9 cellular contexts compared by ENCODE assay signal in genomic region chr7:44921607-44922350, GRCh38. TPM values are rescaled to one million over a fixed set of nuclear protein-coding genes. Genes with fewer than 3 reads are reported as not detected.
DNase-seq lines count a peak whose midpoint lies in the region; ATAC-seq and TF ChIP-seq lines count a peak whose summit lies in the region.
"Had no signal": no experiment of that assay in that cellular context is flagged by ENCODE, and none has a peak within 500 bp of the region (broad histone marks: within the 10 kb centered on the region; RNA-seq: fewer than 3 reads in every experiment).

No MANE protein-coding gene starts in this region.

- H3K4me3 Mint-ChIP-seq in Caco-2 (ENCODE audit: unreplicated experiment) = no peak overlapping the region

- peaks cover 9% of the 10 kb centered on the region; the same call in 1 of the 2 replicates for H3K9me3 ChIP-seq in Caco-2

- peaks cover 3% of the 10 kb centered on the region for H3K27me3 Mint-ChIP-seq in Caco-2 (ENCODE audit: insufficient read depth, unreplicated experiment)

- no peaks in the 10 kb centered on the region for H3K27me3 ChIP-seq in Caco-2 (replicated peaks; ENCODE audit: control insufficient read depth, insufficient read depth, low read length)

- H3K4me3 ChIP-seq in Caco-2 (ENCODE audit: low read depth, low read length) (no peak overlapping the region), fibroblast of villous mesenchyme (ENCODE audit: low read depth, low read length) (no peak overlapping the region)
- H3K4me3 ChIP-seq: SK-N-MC had no signal

- H3K4me1 Mint-ChIP-seq in Caco-2 (ENCODE audit: low read depth, unreplicated experiment) = no peaks in the 10 kb centered on the region

- no peaks in the 10 kb centered on the region for H3K9me3 Mint-ChIP-seq in Caco-2 (ENCODE audit: unreplicated experiment)

- CTCF ChIA-PET in Caco-2 (lab: Charles Lee) = no interaction called here

- ATAC-seq in GM21529 (IDR thresholded peaks at IDR 0.05; ENCODE audit: unreplicated experiment) = peak; percentile 92

- POLR2A ChIA-PET in Caco-2 (lab: Charles Lee) = no interaction called here

- intact Hi-C loops in Caco-2 (cut with micrococcal nuclease; ENCODE audit: unreplicated experiment) = loop anchor here (1.0 kb wide), 1 partner anchor 64 kb away; no protein-coding TSS in a partner anchor

- no peaks in the 10 kb centered on the region for H3K4me1 ChIP-seq in Caco-2

- no peak overlapping the region for H3K27ac Mint-ChIP-seq in Caco-2 (ENCODE audit: unreplicated experiment)

- no peaks in the 10 kb centered on the region for H3K36me3 ChIP-seq in Caco-2 (ENCODE audit: control insufficient read depth, insufficient read depth, low read length)

- DNase-seq in Caco-2 (peak; percentile 65 to 76), LoVo (ENCODE audit: low spot score) (peak; percentile 74), SHP77 (lab: John Stamatoyannopoulos, UW) (peak; percentile 79 to 86), fibroblast of villous mesenchyme (ENCODE audit: low read depth) (peak; percentile 74), nucleus accumbens (lab: John Stamatoyannopoulos, UW) (peak in 53 of 56 donors; percentile 17 to 95 (median 72)), substantia nigra (lab: John Stamatoyannopoulos, UW) (peak in 48 of 49 donors; percentile 21 to 100 (median 82))
- DNase-seq in activated T-helper 9 cell treated with anti-CD3 and anti-CD28 coated beads, Interleukin-2, amount 50 U/mL, for 16 hours (ENCODE audit: low read depth) = peak; percentile 93

- TF ChIP-seq CTCF in Caco-2 (IDR thresholded peaks at IDR 0.05; ENCODE audit: insufficient read depth in 1 of 2, low read depth in 1 of 2, low read length in 1 of 2, severe bottlenecking in 1 of 2, unreplicated experiment in 1 of 2) (peak; percentile 49 to 71), fibroblast of villous mesenchyme (IDR thresholded peaks at IDR 0.05; ENCODE audit: insufficient read depth, low read depth, low read length) (peak; percentile 84)

- no peaks in the 10 kb centered on the region for H3K36me3 Mint-ChIP-seq in Caco-2 (ENCODE audit: insufficient read depth, unreplicated experiment)

- BruUV-seq in Caco-2 (replicated peaks; lab: Mats Ljungman, UMichigan) = no TSS peak

- H3K27ac ChIP-seq in substantia nigra (ENCODE audit: low read depth, low read length, poor library complexity, severe bottlenecking) = no peak overlapping the region
- H3K27ac ChIP-seq: SK-N-MC had no signal

RNA-seq across cellular contexts. Expression of gene PURB, which starts 36.4 kb away (rescaled TPM):
- 25.1 and 26.3 TPM in 2 replicates for total RNA-seq in Caco-2 (2022)
- total RNA-seq in fibroblast of villous mesenchyme = 24.5 and 29.8 TPM in 2 replicates

RNA-seq across cellular contexts. Expression of gene MYO1G, which starts 57.0 kb away (rescaled TPM):
- 0.19 and 0.36 TPM in 2 replicates for total RNA-seq in Caco-2 (2022)
- total RNA-seq in fibroblast of villous mesenchyme = under 0.01 TPM in 2 replicates
